1 cellular context compared by ENCODE assay signal in the genomic region with DNA sequence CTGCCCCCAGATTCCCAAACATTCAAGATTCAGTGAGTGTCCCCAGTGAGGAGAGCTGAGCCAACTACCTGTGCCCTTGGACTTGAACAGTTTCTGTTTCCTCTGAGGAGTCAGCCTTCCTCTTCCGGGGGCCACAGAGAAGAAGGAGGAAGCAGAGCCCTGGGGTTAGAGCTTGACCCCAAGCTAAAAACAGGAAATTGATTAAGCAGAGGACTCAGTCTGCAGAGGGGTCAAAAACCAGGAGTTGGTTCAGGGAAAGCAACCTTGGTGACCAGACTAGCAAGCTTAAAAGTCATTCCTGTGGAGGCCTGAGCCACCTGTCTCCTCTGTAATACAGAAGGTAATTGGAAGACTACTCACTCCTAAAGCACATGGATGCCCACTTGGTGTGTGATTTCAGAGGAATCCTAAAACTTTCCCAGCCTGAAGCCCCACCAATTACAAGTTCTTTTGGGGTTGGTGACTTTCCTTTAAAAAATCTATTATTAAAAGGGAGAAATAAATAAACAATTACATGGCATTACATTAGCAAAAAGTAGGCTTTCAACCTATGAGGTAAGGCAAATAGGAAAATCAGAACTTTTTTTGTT.
TF ChIP-seq lines count a peak whose summit lies in the region.

No MANE protein-coding gene starts in this region.

TF ChIP-seq in HepG2, 621 proteins besides CTCF, POLR2A, EP300 and RAD21 (continued from another document and continues in another):
- TF ChIP-seq KDM6A (CRISPR knock-in tag; IDR thresholded peaks at IDR 0.05; ENCODE audit: low read depth) (0 out of 2 replicates have a peak, but pooled peaks have one; percentile 28), REXO4 (CRISPR knock-in tag; IDR thresholded peaks at IDR 0.05; ENCODE audit: borderline replicate concordance) (no peak), BHLHE40 (IDR thresholded peaks at IDR 0.05; ENCODE audit: low read length) (no peak), ZNF383 (CRISPR knock-in tag; IDR thresholded peaks at IDR 0.05; ENCODE audit: borderline replicate concordance) (no peak), POLR2AphosphoS2 (IDR thresholded peaks at IDR 0.05; ENCODE audit: low read depth, low read length) (no peak), ASH2L (IDR thresholded peaks at IDR 0.05; ENCODE audit: insufficient read length, low read depth, low read length) (no peak), ZNF776 (CRISPR knock-in tag; IDR thresholded peaks at IDR 0.05) (no peak), ZNF24 (IDR thresholded peaks at IDR 0.05) (no peak), MTA3 (CRISPR knock-in tag; IDR thresholded peaks at IDR 0.05) (no peak), SMAD1 (CRISPR knock-in tag; IDR thresholded peaks at IDR 0.05; ENCODE audit: borderline replicate concordance, low read depth) (no peak), KLF13 (CRISPR knock-in tag; IDR thresholded peaks at IDR 0.05) (no peak), PAXIP1 (CRISPR knock-in tag; conservative IDR thresholded peaks at IDR 0.05) (peak; percentile 89), MEF2D (CRISPR knock-in tag; IDR thresholded peaks at IDR 0.05) (peak; percentile 90), ZNF468 (CRISPR knock-in tag; IDR thresholded peaks at IDR 0.05) (no peak), ZNF124 (CRISPR knock-in tag; IDR thresholded peaks at IDR 0.05) (0 out of 2 replicates have a peak, but pooled peaks have one; percentile 36), RFX5 (IDR thresholded peaks at IDR 0.05; ENCODE audit: low read depth, low read length) (no peak), MBD4 (IDR thresholded peaks at IDR 0.05; ENCODE audit: borderline replicate concordance, low read length) (no peak), ZNF460 (CRISPR knock-in tag; IDR thresholded peaks at IDR 0.05; ENCODE audit: borderline replicate concordance) (no peak), TCF7 (IDR thresholded peaks at IDR 0.05; ENCODE audit: low read depth) (0 out of 2 replicates have a peak, but pooled peaks have one; percentile 45), ZFP36 (IDR thresholded peaks at IDR 0.05; ENCODE audit: borderline replicate concordance, low read depth, low read length, partially characterized antibody) (no peak), POGZ (CRISPR knock-in tag; IDR thresholded peaks at IDR 0.05) (peak; percentile 66; the same call in 1 of the 2 replicates), ZSCAN30 (CRISPR knock-in tag; IDR thresholded peaks at IDR 0.05) (no peak), ZFP41 (CRISPR knock-in tag; IDR thresholded peaks at IDR 0.05; ENCODE audit: borderline replicate concordance) (no peak), ARHGAP35 (CRISPR knock-in tag; IDR thresholded peaks at IDR 0.05; ENCODE audit: borderline replicate concordance) (no peak), POLR2AphosphoS5 (IDR thresholded peaks at IDR 0.05; ENCODE audit: low read depth, low read length) (peak; percentile 63; the same call in 1 of the 2 replicates), ZNF33A (CRISPR knock-in tag; IDR thresholded peaks at IDR 0.05; ENCODE audit: borderline replicate concordance) (no peak), KLF15 (CRISPR knock-in tag; IDR thresholded peaks at IDR 0.05; ENCODE audit: borderline replicate concordance) (no peak), FOXO1 (CRISPR knock-in tag; IDR thresholded peaks at IDR 0.05) (peak; percentile 86), ZBTB40 (IDR thresholded peaks at IDR 0.05) (no peak), ZBTB40 (CRISPR knock-in tag; IDR thresholded peaks at IDR 0.05) (peak; percentile 51; the same call in 1 of the 2 replicates)
- TF ChIP-seq, protein P1, sequence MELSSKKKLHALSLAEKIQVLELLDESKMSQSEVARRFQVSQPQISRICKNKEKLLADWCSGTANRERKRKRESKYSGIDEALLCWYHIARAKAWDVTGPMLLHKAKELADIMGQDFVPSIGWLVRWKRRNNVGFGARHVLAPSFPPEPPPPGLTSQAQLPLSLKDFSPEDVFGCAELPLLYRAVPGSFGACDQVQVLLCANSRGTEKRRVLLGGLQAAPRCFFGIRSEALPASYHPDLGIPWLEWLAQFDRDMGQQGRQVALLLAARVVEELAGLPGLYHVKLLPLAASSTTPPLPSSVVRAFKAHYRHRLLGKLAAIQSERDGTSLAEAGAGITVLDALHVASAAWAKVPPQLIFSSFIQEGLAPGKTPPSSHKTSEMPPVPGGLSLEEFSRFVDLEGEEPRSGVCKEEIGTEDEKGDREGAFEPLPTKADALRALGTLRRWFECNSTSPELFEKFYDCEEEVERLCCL (CRISPR knock-in tag; IDR thresholded peaks at IDR 0.05; ENCODE audit: borderline replicate concordance), result no peak
- TF ChIP-seq, protein P2, sequence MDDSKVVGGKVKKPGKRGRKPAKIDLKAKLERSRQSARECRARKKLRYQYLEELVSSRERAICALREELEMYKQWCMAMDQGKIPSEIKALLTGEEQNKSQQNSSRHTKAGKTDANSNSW (CRISPR knock-in tag; IDR thresholded peaks at IDR 0.05; ENCODE audit: borderline replicate concordance), result no peak
- TF ChIP-seq, protein P3, sequence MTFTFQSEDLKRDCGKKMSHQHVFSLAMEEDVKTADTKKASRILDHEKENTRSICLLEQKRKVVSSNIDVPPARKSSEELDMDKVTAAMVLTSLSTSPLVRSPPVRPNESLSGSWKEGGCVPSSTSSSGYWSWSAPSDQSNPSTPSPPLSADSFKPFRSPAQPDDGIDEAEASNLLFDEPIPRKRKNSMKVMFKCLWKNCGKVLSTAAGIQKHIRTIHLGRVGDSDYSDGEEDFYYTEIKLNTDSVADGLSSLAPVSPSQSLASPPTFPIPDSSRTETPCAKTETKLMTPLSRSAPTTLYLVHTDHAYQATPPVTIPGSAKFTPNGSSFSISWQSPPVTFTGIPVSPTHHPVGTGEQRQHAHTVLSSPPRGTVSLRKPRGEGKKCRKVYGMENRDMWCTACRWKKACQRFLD (CRISPR knock-in tag; IDR thresholded peaks at IDR 0.05; ENCODE audit: borderline replicate concordance), result no peak
- TF ChIP-seq, protein P4, sequence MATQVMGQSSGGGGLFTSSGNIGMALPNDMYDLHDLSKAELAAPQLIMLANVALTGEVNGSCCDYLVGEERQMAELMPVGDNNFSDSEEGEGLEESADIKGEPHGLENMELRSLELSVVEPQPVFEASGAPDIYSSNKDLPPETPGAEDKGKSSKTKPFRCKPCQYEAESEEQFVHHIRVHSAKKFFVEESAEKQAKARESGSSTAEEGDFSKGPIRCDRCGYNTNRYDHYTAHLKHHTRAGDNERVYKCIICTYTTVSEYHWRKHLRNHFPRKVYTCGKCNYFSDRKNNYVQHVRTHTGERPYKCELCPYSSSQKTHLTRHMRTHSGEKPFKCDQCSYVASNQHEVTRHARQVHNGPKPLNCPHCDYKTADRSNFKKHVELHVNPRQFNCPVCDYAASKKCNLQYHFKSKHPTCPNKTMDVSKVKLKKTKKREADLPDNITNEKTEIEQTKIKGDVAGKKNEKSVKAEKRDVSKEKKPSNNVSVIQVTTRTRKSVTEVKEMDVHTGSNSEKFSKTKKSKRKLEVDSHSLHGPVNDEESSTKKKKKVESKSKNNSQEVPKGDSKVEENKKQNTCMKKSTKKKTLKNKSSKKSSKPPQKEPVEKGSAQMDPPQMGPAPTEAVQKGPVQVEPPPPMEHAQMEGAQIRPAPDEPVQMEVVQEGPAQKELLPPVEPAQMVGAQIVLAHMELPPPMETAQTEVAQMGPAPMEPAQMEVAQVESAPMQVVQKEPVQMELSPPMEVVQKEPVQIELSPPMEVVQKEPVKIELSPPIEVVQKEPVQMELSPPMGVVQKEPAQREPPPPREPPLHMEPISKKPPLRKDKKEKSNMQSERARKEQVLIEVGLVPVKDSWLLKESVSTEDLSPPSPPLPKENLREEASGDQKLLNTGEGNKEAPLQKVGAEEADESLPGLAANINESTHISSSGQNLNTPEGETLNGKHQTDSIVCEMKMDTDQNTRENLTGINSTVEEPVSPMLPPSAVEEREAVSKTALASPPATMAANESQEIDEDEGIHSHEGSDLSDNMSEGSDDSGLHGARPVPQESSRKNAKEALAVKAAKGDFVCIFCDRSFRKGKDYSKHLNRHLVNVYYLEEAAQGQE (IDR thresholded peaks at IDR 0.05; ENCODE audit: borderline replicate concordance in 1 of 2, low read depth in 1 of 2, low read length in 2 of 2), result peak in 1 of 2 experiments; percentile 44; a peak in 1 of 4 replicates
- TF ChIP-seq, protein P5, sequence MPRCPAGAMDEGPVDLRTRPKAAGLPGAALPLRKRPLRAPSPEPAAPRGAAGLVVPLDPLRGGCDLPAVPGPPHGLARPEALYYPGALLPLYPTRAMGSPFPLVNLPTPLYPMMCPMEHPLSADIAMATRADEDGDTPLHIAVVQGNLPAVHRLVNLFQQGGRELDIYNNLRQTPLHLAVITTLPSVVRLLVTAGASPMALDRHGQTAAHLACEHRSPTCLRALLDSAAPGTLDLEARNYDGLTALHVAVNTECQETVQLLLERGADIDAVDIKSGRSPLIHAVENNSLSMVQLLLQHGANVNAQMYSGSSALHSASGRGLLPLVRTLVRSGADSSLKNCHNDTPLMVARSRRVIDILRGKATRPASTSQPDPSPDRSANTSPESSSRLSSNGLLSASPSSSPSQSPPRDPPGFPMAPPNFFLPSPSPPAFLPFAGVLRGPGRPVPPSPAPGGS (CRISPR knock-in tag; IDR thresholded peaks at IDR 0.05), result 0 out of 2 replicates have a peak, but pooled peaks have one; percentile 50
